14 cellular contexts compared by ENCODE assay signal in the genomic region with DNA sequence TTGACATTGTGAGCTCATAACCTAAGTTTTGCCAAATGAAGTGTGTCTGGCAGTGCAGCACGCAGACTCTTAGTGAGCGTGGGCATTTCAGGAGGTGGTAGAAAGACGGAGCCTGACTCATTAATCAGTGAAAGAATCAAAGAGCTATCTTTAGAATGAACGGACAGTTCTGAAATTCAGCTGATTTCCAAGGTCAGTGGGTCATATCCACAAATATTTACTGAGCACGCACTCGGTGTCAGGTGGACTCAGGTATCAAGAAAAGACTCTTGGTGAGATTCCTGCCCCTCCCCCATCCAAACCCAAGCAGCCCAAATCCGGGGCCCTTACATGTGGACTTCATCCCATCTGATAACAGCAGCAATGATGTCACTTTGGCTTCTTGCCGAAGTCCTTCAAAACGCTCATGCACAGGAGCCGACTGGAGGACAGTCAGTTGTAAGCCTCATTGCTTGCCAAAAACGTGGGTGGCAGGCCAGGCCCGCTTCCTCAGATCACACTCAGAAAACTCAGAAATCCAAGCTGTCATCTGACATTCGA.
A peak's percentile ranks its signal among the peaks of the same experiment; 100 is the strongest.
DNase-seq lines count a peak whose midpoint lies in the region; ATAC-seq and TF ChIP-seq lines count a peak whose summit lies in the region.
"Had no signal": no experiment of that assay in that cellular context is flagged by ENCODE, and none has a peak within 500 bp of the region (broad histone marks: within the 10 kb centered on the region; RNA-seq: fewer than 3 reads in every experiment).

No MANE protein-coding gene starts in this region.

- no peak overlapping the region for H2AFZ ChIP-seq in PC-9

- H3K4me3 ChIP-seq in Caco-2 (ENCODE audit: low read depth, low read length) (no peak overlapping the region), colonic mucosa (no peak overlapping the region), PC-9 (no peak overlapping the region)
- H3K4me3 ChIP-seq: suprapubic skin had no signal

- peaks cover 22% of the 10 kb centered on the region for H3K4me1 ChIP-seq in Caco-2
- H3K4me1 ChIP-seq in colonic mucosa = no peaks in the 10 kb centered on the region
- no peaks in the 10 kb centered on the region for H3K4me1 ChIP-seq in PC-9 (replicated peaks; ENCODE audit: insufficient read depth)

- H3K9me3 Mint-ChIP-seq in Caco-2 (ENCODE audit: unreplicated experiment) = peaks cover 3% of the 10 kb centered on the region
- H3K9me3 Mint-ChIP-seq in stimulated activated naive B cell treated with anti-CD40 and anti-IgM and Interleukin-4, amounts not matched to agents 10 μg/mL and 1 μg/mL and 100 μg/mL, for 72 hours = peaks cover 0 to 3% of the 10 kb centered on the region in 2 donors
- no peaks in the 10 kb centered on the region for H3K9me3 Mint-ChIP-seq in activated CD4-positive, alpha-beta memory T cell treated with anti-CD3 and anti-CD28 coated beads for 36 hours

- H3K27me3 Mint-ChIP-seq in Caco-2 (ENCODE audit: insufficient read depth, unreplicated experiment) = no peaks in the 10 kb centered on the region
- peaks cover 0 to 6% of the 10 kb centered on the region in 2 donors for H3K27me3 Mint-ChIP-seq in stimulated activated naive B cell treated with anti-CD40 and anti-IgM and Interleukin-4, amounts not matched to agents 10 μg/mL and 1 μg/mL and 100 μg/mL, for 72 hours
- peaks cover 17% of the 10 kb centered on the region for H3K27me3 Mint-ChIP-seq in activated CD4-positive, alpha-beta memory T cell treated with anti-CD3 and anti-CD28 coated beads for 36 hours

- H3K4me1 Mint-ChIP-seq in Caco-2 (ENCODE audit: low read depth, unreplicated experiment) = peaks cover 18% of the 10 kb centered on the region
- H3K4me1 Mint-ChIP-seq in stimulated activated naive B cell treated with anti-CD40 and anti-IgM and Interleukin-4, amounts not matched to agents 10 μg/mL and 1 μg/mL and 100 μg/mL, for 72 hours = no peaks in the 10 kb centered on the region
- H3K4me1 Mint-ChIP-seq in activated CD4-positive, alpha-beta memory T cell treated with anti-CD3 and anti-CD28 coated beads for 36 hours (ENCODE audit: low read depth) = no peaks in the 10 kb centered on the region
- H3K4me1 Mint-ChIP-seq: naive thymus-derived CD8-positive, alpha-beta T cell had no signal

- CTCF ChIA-PET in Caco-2 (lab: Charles Lee) (no interaction called here), PC-9 (lab: Charles Lee) (no interaction called here)
- CTCF ChIA-PET in activated CD4-positive, alpha-beta memory T cell treated with anti-CD3 and anti-CD28 coated beads for 36 hours (lab: Charles Lee) = no interaction called here

- no peak overlapping the region for H3K27ac Mint-ChIP-seq in Caco-2 (ENCODE audit: unreplicated experiment)
- no peak overlapping the region for H3K27ac Mint-ChIP-seq in stimulated activated naive B cell treated with anti-CD40 and anti-IgM and Interleukin-4, amounts not matched to agents 10 μg/mL and 1 μg/mL and 100 μg/mL, for 72 hours
- H3K27ac Mint-ChIP-seq in activated CD4-positive, alpha-beta memory T cell treated with anti-CD3 and anti-CD28 coated beads for 36 hours = no peak overlapping the region
- H3K27ac Mint-ChIP-seq: naive thymus-derived CD8-positive, alpha-beta T cell had no signal

- H3K9me3 ChIP-seq in Caco-2 (no peaks in the 10 kb centered on the region), colonic mucosa (no peaks in the 10 kb centered on the region), PC-9 (ENCODE audit: insufficient read depth, low read depth) (no peaks in the 10 kb centered on the region)
- H3K9me3 ChIP-seq: suprapubic skin had no signal

- TF ChIP-seq CTCF in Caco-2 (IDR thresholded peaks at IDR 0.05; ENCODE audit: insufficient read depth in 1 of 2, low read depth in 1 of 2, low read length in 1 of 2, severe bottlenecking in 1 of 2, unreplicated experiment in 1 of 2) (no peak), colonic mucosa (IDR thresholded peaks at IDR 0.05) (no peak), PC-9 (conservative IDR thresholded peaks at IDR 0.05) (no peak)

- H3K36me3 ChIP-seq in Caco-2 (ENCODE audit: control insufficient read depth, insufficient read depth, low read length) (no peaks in the 10 kb centered on the region), colonic mucosa (no peaks in the 10 kb centered on the region), PC-9 (ENCODE audit: low read depth) (no peaks in the 10 kb centered on the region)
- H3K36me3 ChIP-seq: suprapubic skin had no signal

- no peak for ATAC-seq in stimulated activated naive B cell treated with anti-CD40 and anti-IgM and Interleukin-4, amounts not matched to agents 10 μg/mL and 1 μg/mL and 100 μg/mL, for 72 hours (replicated peaks)
- ATAC-seq: naive thymus-derived CD8-positive, alpha-beta T cell had no signal

- BruUV-seq in Caco-2 (replicated peaks; lab: Mats Ljungman, UMichigan) (no TSS peak), PC-9 (replicated peaks; lab: Mats Ljungman, UMichigan) (no TSS peak)

- no peaks in the 10 kb centered on the region for H3K79me2 ChIP-seq in PC-9 (ENCODE audit: low read depth)

- H3K27ac ChIP-seq in colonic mucosa (no peak overlapping the region), PC-9 (no peak overlapping the region)
- H3K27ac ChIP-seq: suprapubic skin had no signal

- H3K4me3 Mint-ChIP-seq in Caco-2 (ENCODE audit: unreplicated experiment) = no peak overlapping the region
- no peak overlapping the region for H3K4me3 Mint-ChIP-seq in stimulated activated naive B cell treated with anti-CD40 and anti-IgM and Interleukin-4, amounts not matched to agents 10 μg/mL and 1 μg/mL and 100 μg/mL, for 72 hours
- H3K4me3 Mint-ChIP-seq in activated CD4-positive, alpha-beta memory T cell treated with anti-CD3 and anti-CD28 coated beads for 36 hours = no peak overlapping the region
- H3K4me3 Mint-ChIP-seq: naive thymus-derived CD8-positive, alpha-beta T cell had no signal

- no peaks in the 10 kb centered on the region for H3K9me2 ChIP-seq in PC-9 (ENCODE audit: insufficient read depth)

- POLR2A ChIA-PET in Caco-2 (lab: Charles Lee) = no interaction called here
- POLR2A ChIA-PET in PC-9 (lab: Charles Lee; ENCODE audit: unreplicated experiment) = no interaction called here
- POLR2A ChIA-PET in activated CD4-positive, alpha-beta memory T cell treated with anti-CD3 and anti-CD28 coated beads for 36 hours (lab: Charles Lee) = no interaction called here

- H3K27me3 ChIP-seq in Caco-2 (replicated peaks; ENCODE audit: control insufficient read depth, insufficient read depth, low read length) (no peaks in the 10 kb centered on the region), colonic mucosa (no peaks in the 10 kb centered on the region), PC-9 (ENCODE audit: insufficient read depth, low read depth) (no peaks in the 10 kb centered on the region)
- H3K27me3 ChIP-seq: suprapubic skin had no signal

- no peaks in the 10 kb centered on the region for H3F3A ChIP-seq in PC-9 (ENCODE audit: insufficient read depth, low read depth)

- H4K20me1 ChIP-seq in PC-9 (ENCODE audit: insufficient read depth) = no peaks in the 10 kb centered on the region

- DNase-seq in Caco-2 (peak; percentile 50 to 67), NCI-H774 (lab: John Stamatoyannopoulos, UW) (peak; percentile 1), colonic mucosa (peak; percentile 57), mucosa of gallbladder (ENCODE audit: low spot score) (peak; percentile 92), PC-9 (no peak)
- no peak for DNase-seq in effector CD8-positive, alpha-beta T cell (lab: John Stamatoyannopoulos, UW)
- DNase-seq in stimulated activated naive B cell treated with anti-CD40 and anti-IgM and Interleukin-4, amounts not matched to agents 10 μg/mL and 1 μg/mL and 100 μg/mL, for 72 hours = no peak
- no peak for DNase-seq in activated CD4-positive, alpha-beta memory T cell treated with anti-CD3 and anti-CD28 coated beads for 36 hours
- DNase-seq: activated CD8-positive, alpha-beta memory T cell treated with anti-CD3 and anti-CD28 coated beads, Interleukin-2, amount 50 U/mL, for 4 hours; cerebellar nuclear complex; naive thymus-derived CD8-positive, alpha-beta T cell; NCI-H524 treated with DMSO at 0.1 percent for 48 hours; stimulated activated CD4-positive, alpha-beta T cell treated with anti-CD3 and anti-CD28 coated beads, Interleukin-4, amount 100 ng/mL, for 4 hours had no signal

- H3K4me2 ChIP-seq in PC-9 = no peak overlapping the region

- no peak overlapping the region for H3K9ac ChIP-seq in colonic mucosa (ENCODE audit: low read depth in 2 of 2, low read length in 2 of 2)

- H3K36me3 Mint-ChIP-seq in Caco-2 (ENCODE audit: insufficient read depth, unreplicated experiment) = no peaks in the 10 kb centered on the region
- no peaks in the 10 kb centered on the region for H3K36me3 Mint-ChIP-seq in stimulated activated naive B cell treated with anti-CD40 and anti-IgM and Interleukin-4, amounts not matched to agents 10 μg/mL and 1 μg/mL and 100 μg/mL, for 72 hours
- no peaks in the 10 kb centered on the region for H3K36me3 Mint-ChIP-seq in activated CD4-positive, alpha-beta memory T cell treated with anti-CD3 and anti-CD28 coated beads for 36 hours
- H3K36me3 Mint-ChIP-seq: naive thymus-derived CD8-positive, alpha-beta T cell had no signal

- intact Hi-C loops in Caco-2 (cut with micrococcal nuclease; ENCODE audit: unreplicated experiment) (no loop called here), colonic mucosa (cut with DNase I) (no loop called here), PC-9 (cut with micrococcal nuclease; ENCODE audit: unreplicated experiment) (no loop called here)
- intact Hi-C loops in activated CD4-positive, alpha-beta memory T cell treated with anti-CD3 and anti-CD28 coated beads for 36 hours (cut with micrococcal nuclease) = no loop called here

Comparison
In these comparisons a context has a peak if more than half of its experiments do, and no peak if none do; other contexts are left out.
1. DNase-seq: peak in Caco-2 (2 of 2), NCI-H774 (single experiment), colonic mucosa (single experiment) and mucosa of gallbladder (single experiment); none in effector CD8-positive, alpha-beta T cell (single experiment), PC-9 (0 of 2), stimulated activated naive B cell treated with anti-CD40 and anti-IgM and Interleukin-4, amounts not matched to agents 10 μg/mL and 1 μg/mL and 100 μg/mL, for 72 hours (single experiment) and activated CD4-positive, alpha-beta memory T cell treated with anti-CD3 and anti-CD28 coated beads for 36 hours (single experiment).